Comparison of ENCODE assay signal across 6 cellular contexts in genomic region chr1:145995964-145996432, GRCh38. TPM values are rescaled to one million over a fixed set of nuclear protein-coding genes. Genes with fewer than 3 reads are reported as not detected.
DNase-seq lines count a peak whose midpoint lies in the region; ATAC-seq and TF ChIP-seq lines count a peak whose summit lies in the region.

No MANE protein-coding gene starts in this region.

- H4K12ac ChIP-seq in trophoblast cell (ENCODE audit: low read depth, low read length) = peak overlapping the region; percentile 83

- no peak overlapping the region for H3K23ac ChIP-seq in trophoblast cell (ENCODE audit: low read length)

- H2AK5ac ChIP-seq in trophoblast cell (ENCODE audit: low read length) = no peak overlapping the region

- peak overlapping the region; percentile 74 for H4K91ac ChIP-seq in trophoblast cell (ENCODE audit: low read depth, low read length)

- H3K9me3 ChIP-seq in trophoblast cell (ENCODE audit: insufficient read depth, low read depth, low read length) = no peaks in the 10 kb centered on the region

- H2BK5ac ChIP-seq in trophoblast cell (ENCODE audit: low read depth, low read length, poor library complexity) = no peak overlapping the region

- no peak for ATAC-seq in HG02970 (IDR thresholded peaks at IDR 0.05; ENCODE audit: low FRiP score, unreplicated experiment)

- no peaks in the 10 kb centered on the region for H3K27me3 ChIP-seq in trophoblast cell (ENCODE audit: insufficient read depth, low read length)

- WGBS in trophoblast cell (ENCODE audit: extremely low coverage, insufficient coverage, insufficient read length) = no CpG with 5 or more reads among the region's 13 CpGs

- peak overlapping the region; percentile 82 for H3K14ac ChIP-seq in trophoblast cell (ENCODE audit: low read length)

- no peak overlapping the region for H4K8ac ChIP-seq in trophoblast cell (ENCODE audit: low read depth, low read length)

- H3K4me1 ChIP-seq in trophoblast cell (ENCODE audit: control insufficient read depth in 1 of 2, insufficient read depth in 2 of 2, low read length in 2 of 2) = peaks cover 5 to 18% of the 10 kb centered on the region in 2 experiments

- H3K79me2 ChIP-seq in trophoblast cell (ENCODE audit: control insufficient read depth, insufficient read depth, low read length, poor library complexity) = no peaks in the 10 kb centered on the region

- no peak overlapping the region for H2BK12ac ChIP-seq in trophoblast cell (ENCODE audit: low read length)

- H3K4me2 ChIP-seq in trophoblast cell (ENCODE audit: low read length) = peak overlapping the region; percentile 83

- H2AFZ ChIP-seq in trophoblast cell (ENCODE audit: insufficient read depth, low read length, poor library complexity) = no peak overlapping the region

- H2BK120ac ChIP-seq in trophoblast cell (ENCODE audit: insufficient read depth, low read length, poor library complexity) = no peak overlapping the region

- no peak overlapping the region for H3K27ac ChIP-seq in trophoblast cell (ENCODE audit: low read depth, low read length)

- H3K79me1 ChIP-seq in trophoblast cell (ENCODE audit: low read length) = peaks cover 6% of the 10 kb centered on the region

- H3K9ac ChIP-seq in trophoblast cell (ENCODE audit: low read length) = no peak overlapping the region

- no peak overlapping the region for H3K4ac ChIP-seq in trophoblast cell (ENCODE audit: low read depth, low read length)

- H3K4me3 ChIP-seq in cardiac fibroblast (replicated peaks in 1 of 2; ENCODE audit: low read depth in 2 of 2, low read length in 2 of 2) (peak overlapping the region; percentile 77 to 82), trophoblast cell (ENCODE audit: low read depth, low read length) (peak overlapping the region; percentile 25)

- no peak overlapping the region for H3K18ac ChIP-seq in trophoblast cell (ENCODE audit: low read length)

- DNase-seq in DMS 273 (lab: John Stamatoyannopoulos, UW; ENCODE audit: unreplicated experiment) (peak; percentile 38), DMS 273 treated with DMSO at 0.1 percent for 48 hours (lab: John Stamatoyannopoulos, UW) (no peak), cardiac fibroblast (ENCODE audit: low read depth in 2 of 2) (no peak), trophoblast cell (no peak), NCI-H2171 treated with DMSO at 0.1 percent for 48 hours (lab: John Stamatoyannopoulos, UW) (no peak)

- H3K36me3 ChIP-seq in trophoblast cell (ENCODE audit: control insufficient read depth in 1 of 2, insufficient read depth in 2 of 2, low read length in 2 of 2) = peaks cover 6 to 8% of the 10 kb centered on the region in 2 experiments

- no peak for TF ChIP-seq CTCF in cardiac fibroblast (IDR thresholded peaks at IDR 0.05; ENCODE audit: low read depth, low read length)

RNA-seq across cellular contexts. Expression of gene TXNIP, which starts 0.4 kb away (rescaled TPM):
- polyA plus RNA-seq in trophoblast cell (2013) = 15.9 and 17.2 TPM in 2 replicates

RNA-seq across cellular contexts. Expression of gene HJV, which starts 25.5 kb away (rescaled TPM):
- polyA plus RNA-seq in trophoblast cell (2013) = 0.01 and 0.03 TPM in 2 replicates

RNA-seq across cellular contexts. Expression of gene POLR3GL, which starts 31.5 kb away (rescaled TPM):
- polyA plus RNA-seq in trophoblast cell (2013) = 5.4 and 7.0 TPM in 2 replicates

RNA-seq across cellular contexts. Expression of gene ANKRD34A, which starts 31.6 kb away (rescaled TPM):
- polyA plus RNA-seq in trophoblast cell (2013) = 0.08 and 0.11 TPM in 2 replicates

RNA-seq across cellular contexts. Expression of gene LIX1L, which starts 38.2 kb away (rescaled TPM):
- polyA plus RNA-seq in trophoblast cell (2013) = 2.1 and 2.2 TPM in 2 replicates
